10 cellular contexts compared by ENCODE assay signal in genomic region chr3:11300970-11301369, GRCh38. TPM values are rescaled to one million over a fixed set of nuclear protein-coding genes. Genes with fewer than 3 reads are reported as not detected.
DNase-seq lines count a peak whose midpoint lies in the region; ATAC-seq and TF ChIP-seq lines count a peak whose summit lies in the region.
"Had no signal": no experiment of that assay in that cellular context is flagged by ENCODE, and none has a peak within 500 bp of the region (broad histone marks: within the 10 kb centered on the region; RNA-seq: fewer than 3 reads in every experiment).

No MANE protein-coding gene starts in this region.

- TF ChIP-seq POLR2A in heart left ventricle (IDR thresholded peaks at IDR 0.05) = no peak

- TF ChIP-seq CTCF in GM12865 (IDR thresholded peaks at IDR 0.05; ENCODE audit: insufficient read depth, low read depth, low read length, missing control alignments) (no peak), brain microvascular endothelial cell (IDR thresholded peaks at IDR 0.05; ENCODE audit: low read depth, low read length, missing control alignments) (no peak), heart left ventricle (IDR thresholded peaks at IDR 0.05) (no peak)

- intact Hi-C loops in heart left ventricle (cut with DNase I) = no loop called here

- H3K9me3 ChIP-seq in heart left ventricle = no peaks in the 10 kb centered on the region
- H3K9me3 ChIP-seq: Caco-2 had no signal

- DNase-seq in GM12865 (ENCODE audit: low read depth) (peak; percentile 81), brain microvascular endothelial cell (peak; percentile 61), NCI-H345 treated with DMSO at 0.1 percent for 48 hours (lab: John Stamatoyannopoulos, UW; ENCODE audit: unreplicated experiment) (no peak), heart left ventricle (no peak), KG1 (lab: John Stamatoyannopoulos, UW) (no peak), NCI-H146 (lab: John Stamatoyannopoulos, UW) (no peak)
- DNase-seq: Caco-2 had no signal

- H3K4me3 ChIP-seq in GM12865 (ENCODE audit: low read depth, low read length) (no peak overlapping the region), brain microvascular endothelial cell (ENCODE audit: low read depth, low read length) (no peak overlapping the region), heart left ventricle (no peak overlapping the region)

- in situ Hi-C loops in brain microvascular endothelial cell (cut with HindIII; ENCODE audit: low pct_ligation_motif_present, low sequenced_read_pairs) = no loop called here

- WGBS in heart left ventricle, 4 donors = 95 to 98% (median 97%) methylated on average over 3 of the region's 3 CpGs

- H3K27me3 ChIP-seq in brain microvascular endothelial cell (replicated peaks) (no peaks in the 10 kb centered on the region), heart left ventricle (no peaks in the 10 kb centered on the region)

- peaks cover 0 to 17% (median under 1%) of the 10 kb centered on the region in 12 donors for H3K4me1 ChIP-seq in heart left ventricle
- H3K4me1 ChIP-seq: Caco-2 had no signal

- H3K27ac ChIP-seq in brain microvascular endothelial cell (peak overlapping the region; percentile 60), heart left ventricle (peak overlapping the region in 1 of 12 donors; percentile 1)
- H3K27ac ChIP-seq: epithelial cell of prostate had no signal

- ATAC-seq in GM21360 (IDR thresholded peaks at IDR 0.05; ENCODE audit: unreplicated experiment) (peak; percentile 58), HG03175 (IDR thresholded peaks at IDR 0.05; ENCODE audit: unreplicated experiment) (peak; percentile 95), heart left ventricle (no peak)

- H3K36me3 ChIP-seq in brain microvascular endothelial cell (replicated peaks) (peaks cover 27% of the 10 kb centered on the region), heart left ventricle (peaks cover 0 to 62% (median 56%) of the 10 kb centered on the region in 9 donors)

RNA-seq across cellular contexts. Expression of gene ATG7, which starts 28.8 kb away (rescaled TPM):
- total RNA-seq in heart left ventricle = 10 to 100 TPM; 13.0 to 45.1 (median 14.4) TPM
- polyA plus RNA-seq in heart left ventricle = 10 to 100 TPM in 1 of 2 donors, 1 to 10 TPM in 1; 4.4 to 15.0 TPM

Comparison
In these comparisons a context has a peak if more than half of its experiments do, and no peak if none do; other contexts are left out.
1. DNase-seq: peak in GM12865 (single experiment) and brain microvascular endothelial cell (single experiment); none in NCI-H345 treated with DMSO at 0.1 percent for 48 hours (single experiment), heart left ventricle (0 of 5), KG1 (single experiment) and NCI-H146 (single experiment).
2. ATAC-seq: peak in GM21360 (single experiment) and HG03175 (single experiment); none in heart left ventricle (0 of 4).